8 cellular contexts compared by ENCODE assay signal in the genomic region with DNA sequence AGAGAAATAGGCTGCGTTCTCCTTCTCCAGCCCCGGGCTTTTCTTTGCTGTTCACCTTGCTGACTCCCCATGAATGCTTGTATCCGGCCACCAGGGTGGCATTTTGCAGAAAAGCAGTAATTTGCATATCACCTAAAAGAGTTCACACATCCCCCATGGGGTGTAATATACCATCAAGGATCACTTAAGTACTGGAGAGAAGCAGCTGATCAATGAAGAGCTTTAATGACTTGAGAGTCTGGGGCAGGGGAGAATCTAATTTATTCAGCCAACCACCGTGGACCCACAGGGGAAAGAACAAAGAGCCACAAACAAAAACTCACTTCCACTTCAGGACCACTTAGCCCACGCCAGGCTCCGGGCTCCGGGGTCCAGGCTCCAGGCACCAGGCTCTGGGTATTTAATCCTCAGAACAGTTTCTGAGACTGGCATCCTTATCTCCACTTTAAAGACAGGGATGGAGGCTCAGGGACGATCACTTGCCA. TPM values are rescaled to one million over a fixed set of nuclear protein-coding genes. Genes with fewer than 3 reads are reported as not detected.
DNase-seq lines count a peak whose midpoint lies in the region; ATAC-seq and TF ChIP-seq lines count a peak whose summit lies in the region.

No MANE protein-coding gene starts in this region.

- H3K27ac Mint-ChIP-seq in memory B cell = peak overlapping the region; percentile 89

- H3K9me3 Mint-ChIP-seq in memory B cell = no peaks in the 10 kb centered on the region

- ATAC-seq in GM21367 (IDR thresholded peaks at IDR 0.05; ENCODE audit: unreplicated experiment) (peak; percentile 30), memory B cell (ENCODE audit: low read depth) (peak; percentile 54), esophagus mucosa (no peak), sciatic nerve (no peak)

- no peaks in the 10 kb centered on the region for H3K27me3 Mint-ChIP-seq in memory B cell

- H3K36me3 Mint-ChIP-seq in memory B cell = peaks cover 1% of the 10 kb centered on the region

- DNase-seq in NCI-H2107 (lab: John Stamatoyannopoulos, UW) = peak; percentile 61
- DNase-seq in memory B cell (ENCODE audit: low spot score in 2 of 2) = peak; percentile 28 to 35
- DNase-seq in NCI-H526 (lab: John Stamatoyannopoulos, UW) = no peak
- DNase-seq in sciatic nerve (ENCODE audit: low spot score) = no peak
- no peak for DNase-seq in RPMI8226

- peak overlapping the region; percentile 80 for H3K4me3 Mint-ChIP-seq in memory B cell

- intact Hi-C loops in sciatic nerve (cut with DNase I) = no loop called here

- TF ChIP-seq CTCF in GM12873 (IDR thresholded peaks at IDR 0.05; ENCODE audit: insufficient read depth, low read depth, low read length, missing control alignments) = peak; percentile 39

- peaks cover 28% of the 10 kb centered on the region for H3K4me1 Mint-ChIP-seq in memory B cell

RNA-seq across cellular contexts. Expression of a gene that starts 33.9 kb away (rescaled TPM):
- total RNA-seq in esophagus mucosa (25.9 TPM), sciatic nerve (130 TPM)

Comparison
In these comparisons a context has a peak if more than half of its experiments do, and no peak if none do; other contexts are left out.
1. ATAC-seq: peak in GM21367 (single experiment) and memory B cell (single experiment); none in esophagus mucosa (single experiment) and sciatic nerve (single experiment).
2. DNase-seq: peak in NCI-H2107 (single experiment) and memory B cell (2 of 2); none in NCI-H526 (0 of 2), sciatic nerve (single experiment) and RPMI8226 (single experiment).